7 cellular contexts compared by ENCODE assay signal in genomic region chr4:36187723-36188333, GRCh38. TPM values are rescaled to one million over a fixed set of nuclear protein-coding genes. Genes with fewer than 3 reads are reported as not detected.
DNase-seq lines count a peak whose midpoint lies in the region; ATAC-seq and TF ChIP-seq lines count a peak whose summit lies in the region.

No MANE protein-coding gene starts in this region.

- POLR2A ChIA-PET in activated CD4-positive, alpha-beta T cell treated with anti-CD3 and anti-CD28 coated beads for 36 hours (lab: Charles Lee): no interaction called here

- DNase-seq in KBM-7 (peak; percentile 47), adrenal gland (no peak), lower lobe of right lung (no peak), dermis blood vessel endothelial cell (no peak)
- no peak for DNase-seq in activated CD4-positive, alpha-beta T cell treated with anti-CD3 and anti-CD28 coated beads for 36 hours

- CTCF ChIA-PET in activated CD4-positive, alpha-beta T cell treated with anti-CD3 and anti-CD28 coated beads for 36 hours (lab: Charles Lee): interaction anchor here (1.1 to 1.2 kb wide), 2 partner anchors 151 to 180 kb away, joined by 3 read pairs; no protein-coding TSS in a partner anchor

- no peaks in the 10 kb centered on the region for H3K27me3 ChIP-seq in adrenal gland
- H3K27me3 ChIP-seq in lower lobe of right lung (ENCODE audit: low read depth): no peaks in the 10 kb centered on the region

- H3K27ac ChIP-seq in adrenal gland: no peak overlapping the region
- no peak overlapping the region for H3K27ac ChIP-seq in lower lobe of right lung

- H3K4me3 Mint-ChIP-seq in activated CD4-positive, alpha-beta T cell treated with anti-CD3 and anti-CD28 coated beads for 36 hours: no peak overlapping the region

- peaks cover 16% of the 10 kb centered on the region for H3K4me1 Mint-ChIP-seq in activated CD4-positive, alpha-beta T cell treated with anti-CD3 and anti-CD28 coated beads for 36 hours

- no peak for TF ChIP-seq POLR2A in adrenal gland (IDR thresholded peaks at IDR 0.05)

- H3K36me3 ChIP-seq in adrenal gland (replicated peaks in 1 of 2) (no peaks in the 10 kb centered on the region), lower lobe of right lung (peaks cover 27% of the 10 kb centered on the region)

- H3K4me3 ChIP-seq in adrenal gland (no peak overlapping the region), lower lobe of right lung (no peak overlapping the region)

- intact Hi-C loops in adrenal gland (cut with DNase I): no loop called here
- intact Hi-C loops in lower lobe of right lung (cut with DNase I): no loop called here
- intact Hi-C loops in activated CD4-positive, alpha-beta T cell treated with anti-CD3 and anti-CD28 coated beads for 36 hours (cut with DNase I, micrococcal nuclease): no loop called here

- H3K36me3 Mint-ChIP-seq in activated CD4-positive, alpha-beta T cell treated with anti-CD3 and anti-CD28 coated beads for 36 hours (ENCODE audit: low read depth): peaks cover 18% of the 10 kb centered on the region

- no peaks in the 10 kb centered on the region for H3K9me3 Mint-ChIP-seq in activated CD4-positive, alpha-beta T cell treated with anti-CD3 and anti-CD28 coated beads for 36 hours (ENCODE audit: low read depth)

- H3K9me3 ChIP-seq in adrenal gland (replicated peaks in 1 of 3): no peaks in the 10 kb centered on the region
- H3K9me3 ChIP-seq in lower lobe of right lung: no peaks in the 10 kb centered on the region

- ATAC-seq in lower lobe of right lung (no peak), HG02981 (IDR thresholded peaks at IDR 0.05; ENCODE audit: unreplicated experiment) (no peak)
- ATAC-seq in activated CD4-positive, alpha-beta T cell treated with anti-CD3 and anti-CD28 coated beads for 36 hours: no peak

- TF ChIP-seq CTCF in GM12872 (IDR thresholded peaks at IDR 0.05; ENCODE audit: insufficient read depth, low read depth, low read length) (peak; percentile 61), adrenal gland (IDR thresholded peaks at IDR 0.05) (peak; percentile 9 to 53 (median 37)), lower lobe of right lung (IDR thresholded peaks at IDR 0.05) (peak; percentile 41)

- H3K27ac Mint-ChIP-seq in activated CD4-positive, alpha-beta T cell treated with anti-CD3 and anti-CD28 coated beads for 36 hours: no peak overlapping the region

- in situ Hi-C loops in KBM-7 (cut with MboI; ENCODE audit: low pct_unique_long_range_greater_than_20kb, low sequenced_read_pairs): no loop called here

- H3K27me3 Mint-ChIP-seq in activated CD4-positive, alpha-beta T cell treated with anti-CD3 and anti-CD28 coated beads for 36 hours: no peaks in the 10 kb centered on the region

- WGBS in adrenal gland, 4 donors: 49 to 58% (median 54%) methylated on average over 4 of the region's 4 CpGs

- H3K4me1 ChIP-seq in adrenal gland (replicated peaks in 1 of 2) (no peaks in the 10 kb centered on the region), lower lobe of right lung (no peaks in the 10 kb centered on the region)

RNA-seq across cellular contexts. Expression of gene ARAP2, which starts 56.5 kb away (rescaled TPM):
- total RNA-seq in adrenal gland (10 to 100 TPM in 2 of 8 donors, 1 to 10 TPM in 6; 3.1 to 23.7 (median 6.4) TPM), lower lobe of right lung (74.5 TPM), dermis blood vessel endothelial cell (0.23 and 1.9 TPM in 2 replicates)
- polyA plus RNA-seq in adrenal gland: 1 to 10 TPM in 2 of 3 donors, under 1 TPM in 1; 0.81 to 3.9 (median 2.8) TPM
- total RNA-seq in activated CD4-positive, alpha-beta T cell treated with anti-CD3 and anti-CD28 coated beads for 36 hours: 10 to 100 TPM; 40.0 to 42.5 TPM
